In genomic region chrX:70134116-70134477, GRCh38 we compare ENCODE assay signal across 8 cellular contexts. TPM values are rescaled to one million over a fixed set of nuclear protein-coding genes. Genes with fewer than 3 reads are reported as not detected.
A peak's percentile ranks its signal among the peaks of the same experiment; 100 is the strongest.
DNase-seq lines count a peak whose midpoint lies in the region; ATAC-seq and TF ChIP-seq lines count a peak whose summit lies in the region.

No MANE protein-coding gene starts in this region.

- BruUV-seq in PC-9 (replicated peaks; lab: Mats Ljungman, UMichigan), result TSS peak; percentile 81

- H3K4me1 ChIP-seq in PC-9 (replicated peaks; ENCODE audit: insufficient read depth), result peaks cover 20% of the 10 kb centered on the region
- H3K4me1 ChIP-seq in neural progenitor cell, result peaks cover 4% of the 10 kb centered on the region

- no peaks in the 10 kb centered on the region for H3K9me2 ChIP-seq in PC-9 (ENCODE audit: insufficient read depth)

- H3K4me3 ChIP-seq in PC-9 (peak overlapping the region; percentile 99), neural progenitor cell (peak overlapping the region; percentile 80)

- intact Hi-C loops in PC-9 (cut with micrococcal nuclease; ENCODE audit: unreplicated experiment), result no loop called here

- POLR2A ChIA-PET in PC-9 (lab: Charles Lee; ENCODE audit: unreplicated experiment), result interaction anchor here (1.0 kb wide), 1 partner anchor 86 kb away, joined by 5 read pairs; no protein-coding TSS in a partner anchor

- H3K4me2 ChIP-seq in PC-9 (peak overlapping the region; percentile 95), neural progenitor cell (peak overlapping the region; percentile 77)

- TF ChIP-seq CTCF in PC-9 (conservative IDR thresholded peaks at IDR 0.05) (no peak), neural progenitor cell (IDR thresholded peaks at IDR 0.05) (no peak)

- peaks cover 15% of the 10 kb centered on the region for H3K4me1 Mint-ChIP-seq in neural progenitor cell

- H3K27ac ChIP-seq in PC-9, result peak overlapping the region; percentile 74
- peak overlapping the region; percentile 70 for H3K27ac ChIP-seq in epithelial cell of prostate
- no peak overlapping the region for H3K27ac ChIP-seq in neural progenitor cell

- peak overlapping the region; percentile 45 for H3K9ac ChIP-seq in neural progenitor cell

- peaks cover 8% of the 10 kb centered on the region; the same call in 1 of the 2 replicates for H3F3A ChIP-seq in PC-9 (ENCODE audit: insufficient read depth, low read depth)
- peaks cover 4% of the 10 kb centered on the region for H3F3A ChIP-seq in neural progenitor cell (ENCODE audit: low read depth)

- DNase-seq in NCI-H748 (lab: John Stamatoyannopoulos, UW; ENCODE audit: unreplicated experiment) (peak; percentile 56), NCI-H748 treated with DMSO at 0.1 percent for 48 hours (lab: John Stamatoyannopoulos, UW) (no peak), PC-9 (no peak), epithelial cell of prostate (ENCODE audit: low read depth, low spot score) (no peak), neural progenitor cell (ENCODE audit: low spot score) (peak; percentile 29)
- DNase-seq in stimulated activated CD4-positive, alpha-beta T cell treated with anti-CD3 and anti-CD28 coated beads, Interleukin-2, amount 100 ng/mL, for 48 hours, result no peak
- no peak for DNase-seq in central memory CD4-positive, alpha-beta T cell

- H4K20me1 ChIP-seq in PC-9 (ENCODE audit: insufficient read depth), result no peaks in the 10 kb centered on the region
- no peaks in the 10 kb centered on the region for H4K20me1 ChIP-seq in neural progenitor cell (ENCODE audit: low read depth)

- peaks cover 18% of the 10 kb centered on the region for H3K79me2 ChIP-seq in PC-9 (ENCODE audit: low read depth)
- peaks cover 19% of the 10 kb centered on the region for H3K79me2 ChIP-seq in neural progenitor cell (ENCODE audit: low read depth)

- H3K9me3 Mint-ChIP-seq in neural progenitor cell, result no peaks in the 10 kb centered on the region

- H3K36me3 ChIP-seq in PC-9 (ENCODE audit: low read depth) (no peaks in the 10 kb centered on the region), neural progenitor cell (no peaks in the 10 kb centered on the region)

- peak overlapping the region; percentile 99 for H3K4me3 Mint-ChIP-seq in neural progenitor cell

- CTCF ChIA-PET in PC-9 (lab: Charles Lee), result interaction anchor here (0.9 to 1.6 kb wide), 3 partner anchors 16 to 128 kb away, joined by 3 to 26 read pairs (median 4); no protein-coding TSS in a partner anchor

- H2AFZ ChIP-seq in PC-9 (peak overlapping the region; percentile 98), neural progenitor cell (replicated peaks) (peak overlapping the region; percentile 89)

- H3K27ac Mint-ChIP-seq in neural progenitor cell, result peak overlapping the region; percentile 99

- peaks cover 7% of the 10 kb centered on the region for H3K27me3 Mint-ChIP-seq in neural progenitor cell (ENCODE audit: insufficient read depth, low read depth)

- H3K9me3 ChIP-seq in PC-9 (ENCODE audit: insufficient read depth, low read depth) (no peaks in the 10 kb centered on the region), neural progenitor cell (ENCODE audit: low read depth) (no peaks in the 10 kb centered on the region)

- peak; percentile 13 for ATAC-seq in HG02763 (IDR thresholded peaks at IDR 0.05; ENCODE audit: unreplicated experiment)

- no peaks in the 10 kb centered on the region for H3K36me3 Mint-ChIP-seq in neural progenitor cell

- no peaks in the 10 kb centered on the region for H3K27me3 ChIP-seq in PC-9 (ENCODE audit: insufficient read depth, low read depth)
- no peaks in the 10 kb centered on the region for H3K27me3 ChIP-seq in neural progenitor cell

RNA-seq across cellular contexts. Expression of gene IGBP1, which starts 0.8 kb away (rescaled TPM):
- total RNA-seq in PC-9 (2021), result 57.6 and 71.9 TPM in 2 replicates
- total RNA-seq in neural progenitor cell (ENCODE audit: low replicate concordance), result 54.0 and 56.6 TPM in 2 replicates

RNA-seq across cellular contexts. Expression of gene DGAT2L6, which starts 43.2 kb away (rescaled TPM):
- total RNA-seq in PC-9 (2021), result not detected in 2 replicates
- not detected in 2 replicates for total RNA-seq in neural progenitor cell (ENCODE audit: low replicate concordance)

Comparison
In these comparisons a context has a peak if more than half of its experiments do, and no peak if none do; other contexts are left out.
1. DNase-seq: peak in NCI-H748 (single experiment) and neural progenitor cell (single experiment); none in NCI-H748 treated with DMSO at 0.1 percent for 48 hours (single experiment), PC-9 (0 of 2), epithelial cell of prostate (single experiment), stimulated activated CD4-positive, alpha-beta T cell treated with anti-CD3 and anti-CD28 coated beads, Interleukin-2, amount 100 ng/mL, for 48 hours (0 of 2) and central memory CD4-positive, alpha-beta T cell (single experiment).